8 cellular contexts compared by ENCODE assay signal in genomic region chr12:40104461-40105264, GRCh38. TPM values are rescaled to one million over a fixed set of nuclear protein-coding genes. Genes with fewer than 3 reads are reported as not detected.
DNase-seq lines count a peak whose midpoint lies in the region; ATAC-seq, FAIRE-seq and TF ChIP-seq lines count a peak whose summit lies in the region.

No MANE protein-coding gene starts in this region.

- no peaks in the 10 kb centered on the region for H3K79me2 ChIP-seq in MM.1S (ENCODE audit: low read length)

- H3K9me2 ChIP-seq in MM.1S (replicated peaks; ENCODE audit: insufficient read depth, low read length) = no peaks in the 10 kb centered on the region

- H3K27ac ChIP-seq in MM.1S (ENCODE audit: low read length) (no peak overlapping the region), muscle layer of duodenum (ENCODE audit: low read length) (no peak overlapping the region)

- H3K27me3 ChIP-seq in MM.1S (replicated peaks; ENCODE audit: insufficient read depth, low read length) (no peaks in the 10 kb centered on the region), muscle layer of duodenum (ENCODE audit: low read depth, low read length) (no peaks in the 10 kb centered on the region)

- H3K36me3 ChIP-seq in MM.1S (replicated peaks; ENCODE audit: insufficient read depth, low read length) (no peaks in the 10 kb centered on the region), muscle layer of duodenum (ENCODE audit: control insufficient read depth in 1 of 2, insufficient read depth in 2 of 2, low read length in 2 of 2) (no peaks in the 10 kb centered on the region)

- no peak for TF ChIP-seq POLR2A in GM12891 (IDR thresholded peaks at IDR 0.05; ENCODE audit: low read depth, low read length)

- peak overlapping the region; percentile 65; the same call in 1 of the 2 replicates for H3K9ac ChIP-seq in MM.1S (ENCODE audit: low read length)

- peaks cover 11% of the 10 kb centered on the region; the same call in 1 of the 2 replicates for H3F3A ChIP-seq in MM.1S (ENCODE audit: insufficient read depth, low read length)

- FAIRE-seq in GM12891 (lab: Jason Lieb, UNC) = no peak

- peak overlapping the region; percentile 98 for H3K4me2 ChIP-seq in MM.1S (ENCODE audit: low read depth, low read length)

- H3K9me3 ChIP-seq in MM.1S (replicated peaks; ENCODE audit: insufficient read depth, low read length) (no peaks in the 10 kb centered on the region), muscle layer of duodenum (ENCODE audit: control insufficient read depth in 1 of 2, low read length in 2 of 2) (no peaks in the 10 kb centered on the region)

- H3K4me3 ChIP-seq in MM.1S (ENCODE audit: low read length) (peak overlapping the region; percentile 83), choroid plexus epithelial cell (ENCODE audit: low read depth, low read length) (peak overlapping the region; percentile 83), muscle layer of duodenum (ENCODE audit: low read depth in 1 of 2, low read length in 2 of 2) (peak overlapping the region; percentile 57 to 95)

- DNase-seq in GM12891 (ENCODE audit: insufficient read length, low spot score) (peak; percentile 9), MM.1S (no peak), choroid plexus epithelial cell (ENCODE audit: low read depth) (peak; percentile 7), NCI-H128 (lab: John Stamatoyannopoulos, UW; ENCODE audit: unreplicated experiment) (no peak), NCI-H1417 treated with DMSO at 0.1 percent for 48 hours (lab: John Stamatoyannopoulos, UW) (no peak), NCI-H1092 treated with DMSO at 0.1 percent for 48 hours (lab: John Stamatoyannopoulos, UW) (no peak)

- no peaks in the 10 kb centered on the region for H4K20me1 ChIP-seq in MM.1S (ENCODE audit: insufficient read depth, low read length)

- ATAC-seq in HG03196 (IDR thresholded peaks at IDR 0.05; ENCODE audit: unreplicated experiment) = no peak

- H3K4me1 ChIP-seq in MM.1S (ENCODE audit: low read length) (0 out of 2 replicates have a peak, but pooled peaks cover 3% of the 10 kb centered on the region), muscle layer of duodenum (ENCODE audit: control insufficient read depth in 1 of 2, insufficient read depth in 2 of 2, low read length in 2 of 2) (peaks cover 4 to 29% of the 10 kb centered on the region in 2 donors)

- H2AFZ ChIP-seq in MM.1S (ENCODE audit: low read length) = peak overlapping the region; percentile 80

- TF ChIP-seq CTCF in MM.1S (IDR thresholded peaks at IDR 0.05; ENCODE audit: low read length) = no peak
- no peak for TF ChIP-seq CTCF in choroid plexus epithelial cell (conservative IDR thresholded peaks at IDR 0.05; ENCODE audit: low read depth, low read length)

TF ChIP-seq in GM12891, 5 proteins besides CTCF, POLR2A, EP300 and RAD21:
- TF ChIP-seq PAX5 (IDR thresholded peaks at IDR 0.05; ENCODE audit: insufficient read depth, low read length, severe bottlenecking) (no peak), SPI1 (IDR thresholded peaks at IDR 0.05; ENCODE audit: low read depth, low read length) (no peak), TAF1 (IDR thresholded peaks at IDR 0.05; ENCODE audit: low read depth, low read length) (no peak), POU2F2 (IDR thresholded peaks at IDR 0.05; ENCODE audit: low read depth, low read length) (no peak)

RNA-seq across cellular contexts. Expression of gene SLC2A13, which starts 1.2 kb away (rescaled TPM):
- polyA plus RNA-seq in GM12891 (2012; ENCODE audit: low read depth, missing spikeins) = 0.10 TPM

Comparison
In these comparisons a context has a peak if more than half of its experiments do, and no peak if none do; other contexts are left out.
1. DNase-seq: peak in GM12891 (single experiment) and choroid plexus epithelial cell (single experiment); none in MM.1S (single experiment), NCI-H128 (single experiment), NCI-H1417 treated with DMSO at 0.1 percent for 48 hours (single experiment) and NCI-H1092 treated with DMSO at 0.1 percent for 48 hours (single experiment).
2. Peak in every context shown above with its lines, with median percentiles within 50 percentile points of each other: H3K4me3 ChIP-seq.